8 cellular contexts compared by ENCODE assay signal in the genomic region with DNA sequence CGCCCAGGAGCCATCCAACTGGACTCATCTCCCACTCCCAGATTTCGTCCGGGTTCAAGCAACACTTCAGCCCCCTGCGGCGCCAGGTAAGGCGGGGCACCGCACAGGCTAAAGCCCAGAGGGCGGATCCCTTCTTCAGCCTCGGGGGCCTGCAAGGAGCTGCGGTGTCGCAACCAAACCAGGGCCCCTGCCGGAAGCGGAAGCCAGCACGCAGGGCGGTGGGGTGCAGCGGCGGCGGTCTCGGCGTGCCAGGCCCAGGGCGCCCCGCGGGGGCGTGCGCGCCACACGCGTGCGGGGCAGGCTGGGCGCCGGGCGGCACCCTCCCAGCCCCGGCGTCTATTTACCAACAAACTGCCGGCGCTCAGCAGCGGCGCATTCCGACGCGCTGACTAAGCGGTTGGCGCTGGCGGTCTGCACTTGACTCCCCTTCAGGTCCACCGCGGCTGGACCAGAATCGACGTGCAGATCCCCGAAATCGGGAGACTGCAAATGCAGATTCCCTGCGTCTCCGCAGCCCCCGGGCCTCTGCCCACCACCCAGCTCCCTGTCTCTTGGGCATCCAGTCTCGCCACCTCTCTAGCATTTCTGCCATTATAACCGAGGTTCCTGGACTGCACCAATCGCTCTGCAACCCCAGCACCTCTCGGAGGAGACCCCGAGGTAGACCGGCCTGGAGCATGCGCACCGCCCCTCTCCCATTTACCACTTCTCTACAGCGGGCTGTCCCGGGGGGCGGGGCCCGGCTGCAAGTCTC. TPM values are rescaled to one million over a fixed set of nuclear protein-coding genes. Genes with fewer than 3 reads are reported as not detected.
DNase-seq lines count a peak whose midpoint lies in the region; ATAC-seq and TF ChIP-seq lines count a peak whose summit lies in the region.

No MANE protein-coding gene starts in this region.

- H3K79me2 ChIP-seq in mammary epithelial cell (ENCODE audit: insufficient read depth, low read length), result no peaks in the 10 kb centered on the region

- peak overlapping the region; percentile 62 for H2AFZ ChIP-seq in mammary epithelial cell (ENCODE audit: low read depth, low read length)

- in situ Hi-C loops in mammary epithelial cell (cut with MboI; ENCODE audit: low sequenced_read_pairs in 2 of 2), result no loop called here

- BruUV-seq in mammary epithelial cell (replicated peaks; lab: Mats Ljungman, UMichigan), result no TSS peak

- intact Hi-C loops in mammary epithelial cell (cut with micrococcal nuclease), result loop anchor here (2.0 kb wide), 1 partner anchor 18 kb away; no protein-coding TSS in a partner anchor

- WGBS in mammary epithelial cell (ENCODE audit: low coverage, missing lambda C conversion rate), result 8% methylated on average over 22 of the region's 65 CpGs

- peaks cover 35% of the 10 kb centered on the region for H3K4me1 ChIP-seq in mammary epithelial cell (ENCODE audit: insufficient read depth, low read length)

- no peaks in the 10 kb centered on the region for H3K36me3 ChIP-seq in WERI-Rb-1
- no peaks in the 10 kb centered on the region for H3K36me3 ChIP-seq in mammary epithelial cell (ENCODE audit: insufficient read depth, low read length)

- no peak overlapping the region for H3K9ac ChIP-seq in mammary epithelial cell (ENCODE audit: insufficient read depth, low read length)

- H3K4me2 ChIP-seq in mammary epithelial cell (ENCODE audit: insufficient read depth, low read depth, low read length), result peak overlapping the region; percentile 85

- TF ChIP-seq CTCF in AG10803 (conservative IDR thresholded peaks at IDR 0.05; ENCODE audit: low read length), result no peak
- TF ChIP-seq CTCF in WERI-Rb-1 (IDR thresholded peaks at IDR 0.05; ENCODE audit: low read depth, low read length), result peak; percentile 8; the same call in 1 of the 2 replicates
- TF ChIP-seq CTCF in mammary epithelial cell (conservative IDR thresholded peaks at IDR 0.05 in 1 of 2, IDR thresholded peaks at IDR 0.05 in 1 of 2; ENCODE audit: extremely low read depth in 1 of 2, insufficient read depth in 1 of 2, low read depth in 1 of 2, low read length in 2 of 2), result no peak

- dilution Hi-C loops in mammary epithelial cell (cut with HindIII; ENCODE audit: low sequenced_read_pairs), result no loop called here

- H3K4me3 ChIP-seq in AG10803 (ENCODE audit: low read length), result peak overlapping the region; percentile 51
- H3K4me3 ChIP-seq in WERI-Rb-1 (ENCODE audit: low read depth, low read length), result peak overlapping the region; percentile 78
- H3K4me3 ChIP-seq in mammary epithelial cell (replicated peaks in 1 of 3; ENCODE audit: insufficient read depth in 1 of 3, low read depth in 2 of 3, low read length in 3 of 3), result peak overlapping the region; percentile 13 to 49 (median 43)

- H3K27ac ChIP-seq in WERI-Rb-1 (peak overlapping the region; percentile 68), mammary epithelial cell (ENCODE audit: insufficient read depth, low read depth, low read length) (no peak overlapping the region)

- ATAC-seq in left lobe of liver (peak; percentile 60), GM21717 (IDR thresholded peaks at IDR 0.05; ENCODE audit: unreplicated experiment) (no peak)

- CTCF ChIA-PET in mammary epithelial cell (lab: Charles Lee; ENCODE audit: low non-redundant PET), result no interaction called here

- H4K20me1 ChIP-seq in mammary epithelial cell (ENCODE audit: insufficient read depth, low read length), result no peaks in the 10 kb centered on the region

- H3K9me3 ChIP-seq in WERI-Rb-1 (ENCODE audit: severe bottlenecking), result no peaks in the 10 kb centered on the region
- no peaks in the 10 kb centered on the region for H3K9me3 ChIP-seq in mammary epithelial cell (replicated peaks; ENCODE audit: insufficient read depth, low read length)

- H3K27me3 ChIP-seq in WERI-Rb-1 (ENCODE audit: insufficient read depth, low read depth, severe bottlenecking) (no peaks in the 10 kb centered on the region), mammary epithelial cell (ENCODE audit: insufficient read depth, low read length) (peaks cover 71% of the 10 kb centered on the region)

- DNase-seq in AG10803 (ENCODE audit: low read depth), result peak; percentile 76
- peak; percentile 70 for DNase-seq in GM19238 (ENCODE audit: insufficient read length, low spot score)
- DNase-seq in NCI-H1694 treated with DMSO at 0.1 percent for 48 hours (lab: John Stamatoyannopoulos, UW), result peak; percentile 81
- DNase-seq in WERI-Rb-1, result peak; percentile 95
- DNase-seq in mammary epithelial cell, result peak; percentile 61
- peak; percentile 49 for DNase-seq in left lobe of liver (ENCODE audit: low spot score)
- peak; percentile 40 to 82 (median 60) for DNase-seq in stimulated activated CD4-positive, alpha-beta T cell treated with anti-CD3 and anti-CD28 coated beads, TNF-alpha, amount 100 ng/mL, for 24 hours (ENCODE audit: low read depth in 3 of 3)

RNA-seq across cellular contexts. Expression of a gene that starts 0.4 kb away (rescaled TPM):
- total RNA-seq in mammary epithelial cell (under 1 TPM in 1 of 2 donors, not detected in 1; 0.49 TPM), left lobe of liver (not detected)
- polyA plus RNA-seq in mammary epithelial cell, result 0.14 TPM
- not detected for polyA minus RNA-seq in mammary epithelial cell

RNA-seq across cellular contexts. Expression of a gene that starts 26.5 kb away (rescaled TPM):
- total RNA-seq in mammary epithelial cell, result under 1 TPM; 0.33 to 0.42 TPM
- polyA plus RNA-seq in mammary epithelial cell, result 0.18 TPM
- polyA minus RNA-seq in mammary epithelial cell, result not detected
- not detected for total RNA-seq in left lobe of liver
